24 cellular contexts compared by ENCODE assay signal in genomic region chr22:46472722-46473016, GRCh38.
"Had no signal": no experiment of that assay in that cellular context is flagged by ENCODE, and none has a peak within 500 bp of the region (broad histone marks: within the 10 kb centered on the region; RNA-seq: fewer than 3 reads in every experiment).

No MANE protein-coding gene starts in this region.

- DNase-seq: activated B cell treated with CpG ODN at 0.5 μM for 24 hours; activated CD4-positive, alpha-beta T cell treated with anti-CD3 and anti-CD28 coated beads for 48 hours; activated CD4-positive, alpha-beta T cell treated with anti-CD3 and anti-CD28 coated beads, Interleukin-2, amount 50 U/mL, for 1 hour; activated CD4-positive, alpha-beta T cell treated with anti-CD3 and anti-CD28 coated beads, Interleukin-2, amount 50 U/mL, for 48 hours; activated CD8-positive, alpha-beta memory T cell treated with anti-CD3 and anti-CD28 coated beads for 24 hours; activated CD8-positive, alpha-beta T cell treated with anti-CD3 and anti-CD28 coated beads for 36 hours; activated effector memory CD4-positive, alpha-beta T cell treated with Interleukin-2 at 50 U/mL for 16 hours; activated gamma-delta T cell treated with Interleukin-2 at 50 U/mL for 16 hours; activated naive CD4-positive, alpha-beta T cell treated with anti-CD3 and anti-CD28 coated beads, Interleukin-2, amount 50 U/mL, for 16 hours; activated naive CD4-positive, alpha-beta T cell treated with Interleukin-2 at 50 U/mL for 16 hours; activated T-cell treated with anti-CD3 and anti-CD28 coated beads, Interleukin-2, amount 50 U/mL, for 4 hours; amniotic stem cell; anterior cingulate cortex; brain microvascular endothelial cell; cortex of kidney; effector CD8-positive, alpha-beta T cell; foreskin fibroblast; T-helper 1 cell; T-helper 17 cell; T1000; WERI-Rb-1 had no signal

- ATAC-seq: activated CD4-positive, CD25-positive, alpha-beta regulatory T cell treated with anti-CD3 and anti-CD28 coated beads, Interleukin-2, amount 50 U/mL, for 24 hours; activated CD8-positive, alpha-beta T cell treated with anti-CD3 and anti-CD28 coated beads for 36 hours; activated T-cell treated with anti-CD3 and anti-CD28 coated beads, Interleukin-2, amount 50 U/mL, for 4 hours; activated T-helper 17 cell treated with anti-CD3 and anti-CD28 coated beads, Interleukin-2, amount 50 U/mL, for 72 hours; T-helper 17 cell had no signal

- H3K27me3 ChIP-seq: brain microvascular endothelial cell had no signal

- H3K36me3 ChIP-seq: brain microvascular endothelial cell, WERI-Rb-1 had no signal

- H3K27ac ChIP-seq: brain microvascular endothelial cell, epithelial cell of prostate, WERI-Rb-1 had no signal
